Comparison of ENCODE assay signal across 17 cellular contexts in genomic region chr5:172402531-172403190, GRCh38. TPM values are rescaled to one million over a fixed set of nuclear protein-coding genes. Genes with fewer than 3 reads are reported as not detected.
DNase-seq lines count a peak whose midpoint lies in the region; ATAC-seq and TF ChIP-seq lines count a peak whose summit lies in the region.
"Had no signal": no experiment of that assay in that cellular context is flagged by ENCODE, and none has a peak within 500 bp of the region (broad histone marks: within the 10 kb centered on the region; RNA-seq: fewer than 3 reads in every experiment).

No MANE protein-coding gene starts in this region.

- no peak overlapping the region for H3K4me2 ChIP-seq in hepatocyte
- H3K4me2 ChIP-seq: A549 had no signal

- ATAC-seq in left cardiac atrium (no peak), GM19455 (IDR thresholded peaks at IDR 0.05; ENCODE audit: unreplicated experiment) (no peak)
- ATAC-seq: foreskin keratinocyte; stimulated activated naive B cell treated with anti-CD40 and anti-IgM and Interleukin-4, amounts not matched to agents 10 μg/mL and 1 μg/mL and 100 μg/mL, for 72 hours had no signal

- H3K36me3 Mint-ChIP-seq in progenitor cell of endocrine pancreas (ENCODE audit: insufficient read depth): peaks cover 54% of the 10 kb centered on the region

- no peak overlapping the region for H2AFZ ChIP-seq in hepatocyte

- peaks cover 0 to 24% of the 10 kb centered on the region in 2 donors for H3K4me1 ChIP-seq in right atrium auricular region
- H3K4me1 ChIP-seq in hepatocyte (ENCODE audit: insufficient read depth): peaks cover 13% of the 10 kb centered on the region
- peaks cover 0 to 6% of the 10 kb centered on the region in 2 donors for H3K4me1 ChIP-seq in uterus
- H3K4me1 ChIP-seq: right lobe of liver had no signal

- H3K36me3 ChIP-seq in right atrium auricular region (peaks cover 5% of the 10 kb centered on the region), hepatocyte (replicated peaks; ENCODE audit: insufficient read depth, low read depth) (no peaks in the 10 kb centered on the region), uterus (no peaks in the 10 kb centered on the region), H7 (replicated peaks; ENCODE audit: control insufficient read depth, insufficient read depth, low read length) (peaks cover 18% of the 10 kb centered on the region)
- H3K36me3 ChIP-seq: right lobe of liver had no signal

- H3K27ac ChIP-seq in right atrium auricular region: peak overlapping the region; percentile 77 to 81
- peak overlapping the region; percentile 98 for H3K27ac ChIP-seq in hepatocyte
- H3K27ac ChIP-seq in uterus: peak overlapping the region; percentile 93 to 95
- H3K27ac ChIP-seq: foreskin keratinocyte, right lobe of liver had no signal

- DNase-seq in right atrium auricular region (ENCODE audit: low spot score): no peak
- no peak for DNase-seq in left cardiac atrium
- DNase-seq in hepatocyte (ENCODE audit: low spot score): no peak
- no peak for DNase-seq in progenitor cell of endocrine pancreas (ENCODE audit: low spot score, unreplicated experiment)
- DNase-seq in uterus: no peak
- no peak for DNase-seq in KG1 (lab: John Stamatoyannopoulos, UW)
- DNase-seq in H7: no peak
- DNase-seq: activated CD4-positive, alpha-beta T cell treated with anti-CD3 and anti-CD28 coated beads for 4 hours; activated T-cell treated with anti-CD3 and anti-CD28 coated beads, Interleukin-2, amount 50 U/mL, for 24 hours; foreskin keratinocyte; Kasumi-1; NCI-H1694; NCI-H510A treated with DMSO at 0.1 percent for 48 hours; right lobe of liver; stimulated activated naive B cell treated with anti-CD40 and anti-IgM and Interleukin-4, amounts not matched to agents 10 μg/mL and 1 μg/mL and 100 μg/mL, for 72 hours had no signal

- no peak overlapping the region for H3K4me3 ChIP-seq in right atrium auricular region
- no peak overlapping the region for H3K4me3 ChIP-seq in hepatocyte
- no peak overlapping the region for H3K4me3 ChIP-seq in uterus
- H3K4me3 ChIP-seq in H7 (ENCODE audit: insufficient read depth, low read depth, low read length): no peak overlapping the region
- H3K4me3 ChIP-seq: A549, right lobe of liver had no signal

- no peak for TF ChIP-seq POLR2A in uterus (IDR thresholded peaks at IDR 0.05)

- H3K4me1 Mint-ChIP-seq in progenitor cell of endocrine pancreas (ENCODE audit: low read depth): peaks cover 5% of the 10 kb centered on the region
- H3K4me1 Mint-ChIP-seq: stimulated activated naive B cell treated with anti-CD40 and anti-IgM and Interleukin-4, amounts not matched to agents 10 μg/mL and 1 μg/mL and 100 μg/mL, for 72 hours had no signal

- H3K9me3 Mint-ChIP-seq in progenitor cell of endocrine pancreas (ENCODE audit: low read depth): peaks cover 5% of the 10 kb centered on the region

- no peaks in the 10 kb centered on the region for H3K9me2 ChIP-seq in hepatocyte (replicated peaks; ENCODE audit: insufficient read depth)

- no peak overlapping the region for H3K4me3 Mint-ChIP-seq in progenitor cell of endocrine pancreas (ENCODE audit: low read depth)
- H3K4me3 Mint-ChIP-seq: activated T-cell treated with anti-CD3 and anti-CD28 coated beads, Interleukin-2, amount 50 U/mL, for 24 hours; stimulated activated naive B cell treated with anti-CD40 and anti-IgM and Interleukin-4, amounts not matched to agents 10 μg/mL and 1 μg/mL and 100 μg/mL, for 72 hours had no signal

- no peaks in the 10 kb centered on the region for H3K27me3 Mint-ChIP-seq in progenitor cell of endocrine pancreas

- peaks cover 0 to 3% of the 10 kb centered on the region in 2 donors for H3K9me3 ChIP-seq in right atrium auricular region
- H3K9me3 ChIP-seq in hepatocyte (ENCODE audit: low read depth): no peaks in the 10 kb centered on the region
- no peaks in the 10 kb centered on the region for H3K9me3 ChIP-seq in uterus
- H3K9me3 ChIP-seq: A549, right lobe of liver had no signal

- TF ChIP-seq CTCF in right atrium auricular region (IDR thresholded peaks at IDR 0.05) (no peak), hepatocyte (IDR thresholded peaks at IDR 0.05; ENCODE audit: poor library complexity) (no peak), progenitor cell of endocrine pancreas (IDR thresholded peaks at IDR 0.05; ENCODE audit: unreplicated experiment) (no peak), uterus (IDR thresholded peaks at IDR 0.05) (no peak)

- intact Hi-C loops in left cardiac atrium (cut with DNase I): no loop called here
- intact Hi-C loops in uterus (cut with DNase I; ENCODE audit: low total_unique reads): no loop called here

- H4K20me1 ChIP-seq in hepatocyte (ENCODE audit: insufficient read depth, poor library complexity, severe bottlenecking): no peaks in the 10 kb centered on the region

- H3K27me3 ChIP-seq in right atrium auricular region (no peaks in the 10 kb centered on the region), hepatocyte (no peaks in the 10 kb centered on the region), uterus (no peaks in the 10 kb centered on the region), H7 (ENCODE audit: control insufficient read depth, insufficient read depth, low read length) (no peaks in the 10 kb centered on the region)
- H3K27me3 ChIP-seq: foreskin keratinocyte, right lobe of liver had no signal

- H3K27ac Mint-ChIP-seq in progenitor cell of endocrine pancreas: peak overlapping the region; percentile 84
- H3K27ac Mint-ChIP-seq: activated T-cell treated with anti-CD3 and anti-CD28 coated beads, Interleukin-2, amount 50 U/mL, for 24 hours; stimulated activated naive B cell treated with anti-CD40 and anti-IgM and Interleukin-4, amounts not matched to agents 10 μg/mL and 1 μg/mL and 100 μg/mL, for 72 hours had no signal

- H3K79me2 ChIP-seq in hepatocyte: peaks cover 3% of the 10 kb centered on the region

- WGBS in hepatocyte (ENCODE audit: low lambda C conversion rate, missing lambda C conversion rate): 85% methylated on average over 13 of the region's 13 CpGs

RNA-seq across cellular contexts. Expression of gene SH3PXD2B, which starts 51.7 kb away (rescaled TPM):
- total RNA-seq in right atrium auricular region: 10 to 100 TPM in 1 of 2 donors, 1 to 10 TPM in 1; 7.2 to 13.9 TPM
- total RNA-seq in left cardiac atrium: 10 to 100 TPM in 1 of 2 donors, 1 to 10 TPM in 1; 10.0 to 15.3 TPM
- total RNA-seq in hepatocyte: 23.0 and 28.5 TPM in 2 replicates
- 27.8 and 33.5 TPM in 2 replicates for polyA plus RNA-seq in hepatocyte
- total RNA-seq in progenitor cell of endocrine pancreas: 72.4 and 79.8 TPM in 2 replicates
- 10 to 100 TPM; 26.1 to 82.6 (median 31.0) TPM for total RNA-seq in uterus
- 36.7 and 47.7 TPM in 2 replicates for total RNA-seq in H7 (2014; rRNA removed; shearing (Covaris generic))
